In the genomic region with DNA sequence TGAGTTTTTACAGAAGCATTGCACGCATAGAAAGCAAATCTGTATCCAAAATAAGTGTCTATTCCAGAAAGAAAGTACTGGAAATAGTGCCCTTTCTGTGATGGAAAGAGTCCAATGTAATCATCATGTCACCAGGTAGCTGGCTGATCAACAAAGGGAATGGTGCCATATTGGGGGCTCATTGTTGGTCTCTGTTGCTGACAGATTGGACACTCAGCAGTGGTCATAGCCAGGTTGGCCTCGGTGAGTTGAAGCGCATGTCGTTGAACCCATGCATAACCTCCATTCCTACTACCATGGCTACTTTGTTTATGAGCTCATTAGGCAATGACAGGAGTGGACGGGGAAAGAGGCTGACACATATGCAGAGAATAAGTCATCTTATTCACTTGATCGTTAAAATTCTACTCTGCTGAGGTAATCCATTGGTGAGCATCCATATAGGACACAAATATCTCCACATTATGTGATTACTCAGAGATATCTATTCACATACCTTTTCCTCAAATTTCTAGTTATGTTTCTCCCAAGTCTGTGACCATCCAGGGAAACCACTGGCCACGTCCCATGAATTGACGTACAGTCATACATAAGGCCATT, we compare ENCODE assay signal across 16 cellular contexts.
"Had no signal": no experiment of that assay in that cellular context is flagged by ENCODE, and none has a peak within 500 bp of the region (broad histone marks: within the 10 kb centered on the region; RNA-seq: fewer than 3 reads in every experiment).

No MANE protein-coding gene starts in this region.

- H3K36me3 ChIP-seq: thyroid gland had no signal

- H3K9me3 ChIP-seq: thyroid gland had no signal

- H3K27me3 ChIP-seq: thyroid gland had no signal

- H3K4me1 ChIP-seq: thyroid gland had no signal

- H3K4me3 ChIP-seq: dorsolateral prefrontal cortex, thyroid gland had no signal

- H3K27ac ChIP-seq: dorsolateral prefrontal cortex, thyroid gland had no signal

- DNase-seq: activated CD4-positive, alpha-beta T cell treated with anti-CD3 and anti-CD28 coated beads, Interleukin-2, amount 50 U/mL, for 1 hour; activated naive CD4-positive, alpha-beta T cell; activated naive CD8-positive, alpha-beta T cell treated with anti-CD3 and anti-CD28 coated beads, Interleukin-2, amount 10 ng/mL, durations not matched to agents 7 days and 5 days; activated T-cell treated with anti-CD3 and anti-CD28 coated beads for 4 hours; dorsolateral prefrontal cortex; hypothalamus; mesendoderm; natural killer cell; posterior cingulate gyrus; retina; stimulated activated CD4-positive, alpha-beta T cell treated with anti-CD3 and anti-CD28 coated beads, Interleukin-12 subunit alpha, Interleukin-12 subunit beta, amount 100 ng/mL, for 4 hours; stimulated activated CD4-positive, alpha-beta T cell treated with anti-CD3 and anti-CD28 coated beads, Interleukin-2, amount 100 ng/mL, for 24 hours; thyroid gland had no signal

- ATAC-seq: activated CD4-positive, CD25-positive, alpha-beta regulatory T cell treated with anti-CD3 and anti-CD28 coated beads, Interleukin-2, amount 50 U/mL, for 24 hours; natural killer cell; stimulated activated effector memory CD8-positive, alpha-beta T cell treated with anti-CD3 and anti-CD28 coated beads, Interleukin-12 subunit alpha, Interleukin-12 subunit beta, amount 100 ng/mL, for 72 hours had no signal

- FAIRE-seq: urothelium cell line had no signal
